17 cellular contexts compared by ENCODE assay signal in genomic region chr3:159844383-159844730, GRCh38. TPM values are rescaled to one million over a fixed set of nuclear protein-coding genes. Genes with fewer than 3 reads are reported as not detected.
A peak's percentile ranks its signal among the peaks of the same experiment; 100 is the strongest.
DNase-seq lines count a peak whose midpoint lies in the region; TF ChIP-seq lines count a peak whose summit lies in the region.
"Had no signal": no experiment of that assay in that cellular context is flagged by ENCODE, and none has a peak within 500 bp of the region (broad histone marks: within the 10 kb centered on the region; RNA-seq: fewer than 3 reads in every experiment).

No MANE protein-coding gene starts in this region.

- no peaks in the 10 kb centered on the region for H3K27me3 Mint-ChIP-seq in osteocyte (ENCODE audit: unreplicated experiment)
- H3K27me3 Mint-ChIP-seq: type B pancreatic cell had no signal

- H4K20me1 ChIP-seq in BLaER1, result no peaks in the 10 kb centered on the region

- peaks cover 55% of the 10 kb centered on the region for H3K4me1 Mint-ChIP-seq in osteocyte (ENCODE audit: unreplicated experiment)

- H3K9ac ChIP-seq in BLaER1, result no peak overlapping the region

- intact Hi-C loops in esophagus muscularis mucosa (cut with DNase I), result no loop called here

- H3K4me3 Mint-ChIP-seq in osteocyte (ENCODE audit: unreplicated experiment), result no peak overlapping the region

- H3K36me3 ChIP-seq in BLaER1 (no peaks in the 10 kb centered on the region), esophagus muscularis mucosa (no peaks in the 10 kb centered on the region)
- H3K36me3 ChIP-seq: neutrophil had no signal

- H3K27ac ChIP-seq in BLaER1 (no peak overlapping the region), esophagus muscularis mucosa (replicated peaks in 1 of 4) (peak overlapping the region; percentile 60 to 70 (median 63))
- H3K27ac ChIP-seq: body of pancreas, neutrophil had no signal

- no peak for TF ChIP-seq CTCF in esophagus muscularis mucosa (IDR thresholded peaks at IDR 0.05)
- TF ChIP-seq CTCF in osteocyte (IDR thresholded peaks at IDR 0.05), result no peak

- H3K9me3 ChIP-seq in BLaER1, result peaks cover 5% of the 10 kb centered on the region; the same call in 1 of the 2 replicates
- H3K9me3 ChIP-seq in esophagus muscularis mucosa, result no peaks in the 10 kb centered on the region
- H3K9me3 ChIP-seq: body of pancreas, neutrophil had no signal

- peak overlapping the region; percentile 33 for H3K4me2 ChIP-seq in BLaER1

- H3K9me3 Mint-ChIP-seq in osteocyte (ENCODE audit: unreplicated experiment), result no peaks in the 10 kb centered on the region
- H3K9me3 Mint-ChIP-seq: type B pancreatic cell had no signal

- WGBS in esophagus muscularis mucosa, result 27% methylated on average over 4 of the region's 4 CpGs

- peak overlapping the region; percentile 87 for H3K27ac Mint-ChIP-seq in osteocyte (ENCODE audit: unreplicated experiment)
- H3K27ac Mint-ChIP-seq: type B pancreatic cell had no signal

- H3K4me1 ChIP-seq in BLaER1 (peaks cover 24% of the 10 kb centered on the region), esophagus muscularis mucosa (peaks cover 64 to 95% (median 92%) of the 10 kb centered on the region in 4 donors)
- H3K4me1 ChIP-seq: body of pancreas had no signal

- no peaks in the 10 kb centered on the region for H3K27me3 ChIP-seq in BLaER1
- H3K27me3 ChIP-seq in esophagus muscularis mucosa, result no peaks in the 10 kb centered on the region
- H3K27me3 ChIP-seq: body of pancreas had no signal

- in situ Hi-C loops in SK-MEL-5 (cut with HindIII; ENCODE audit: low pct_unique_long_range_greater_than_20kb, low sequenced_read_pairs), result no loop called here

- H3K36me3 Mint-ChIP-seq in osteocyte (ENCODE audit: unreplicated experiment), result no peaks in the 10 kb centered on the region

- TF ChIP-seq POLR2A in esophagus muscularis mucosa (IDR thresholded peaks at IDR 0.05; ENCODE audit: low read depth), result no peak

- no peak for TF ChIP-seq EP300 in esophagus muscularis mucosa (IDR thresholded peaks at IDR 0.05)

- DNase-seq in SK-MEL-5 (ENCODE audit: low read depth, low spot score) (peak; percentile 41), esophagus muscularis mucosa (ENCODE audit: extremely low spot score) (no peak), osteocyte (ENCODE audit: extremely low spot score, unreplicated experiment) (no peak), NCI-H345 (lab: John Stamatoyannopoulos, UW) (no peak), HT-29 (ENCODE audit: low spot score) (no peak), HuH-7 (ENCODE audit: low spot score) (no peak)
- no peak for DNase-seq in stimulated activated CD4-positive, alpha-beta T cell treated with anti-CD3 and anti-CD28 coated beads, Interleukin-2, amount 100 ng/mL, for 48 hours
- DNase-seq: activated CD4-positive, alpha-beta T cell treated with anti-CD3 and anti-CD28 coated beads, Interleukin-2, amount 50 U/mL, for 48 hours; body of pancreas; DMS153; effector memory CD4-positive, alpha-beta T cell; NCI-H1092; NCI-H748 treated with DMSO at 0.1 percent for 48 hours; T1000 had no signal

- H3K4me3 ChIP-seq in BLaER1, result no peak overlapping the region
- H3K4me3 ChIP-seq in esophagus muscularis mucosa, result no peak overlapping the region
- H3K4me3 ChIP-seq: body of pancreas had no signal

RNA-seq across cellular contexts. Expression of gene SCHIP1, which starts 4.7 kb away (rescaled TPM):
- 0.03 and 0.08 TPM in 2 replicates for total RNA-seq in SK-MEL-5 (2014; rRNA removed; shearing (Covaris generic))
- polyA plus RNA-seq in SK-MEL-5 (2015; cell fraction: cytosol; rRNA removed), result not detected in 2 replicates
- polyA plus RNA-seq in SK-MEL-5 (2015; cell fraction: nucleus; rRNA removed), result 1.3 and 1.5 TPM in 2 replicates
- total RNA-seq in esophagus muscularis mucosa (10 to 100 TPM; 10.8 to 23.5 (median 14.3) TPM), osteocyte (3.5 and 5.9 TPM in 2 replicates)
- not detected in 2 replicates for total RNA-seq in HT-29 (2014; rRNA removed; shearing (Covaris generic))
